Comparison of ENCODE assay signal across 24 cellular contexts in genomic region chr4:24511371-24512063, GRCh38.
DNase-seq lines count a peak whose midpoint lies in the region.
"Had no signal": no experiment of that assay in that cellular context is flagged by ENCODE, and none has a peak within 500 bp of the region (broad histone marks: within the 10 kb centered on the region; RNA-seq: fewer than 3 reads in every experiment).

No MANE protein-coding gene starts in this region.

- H3K9me3 ChIP-seq in adipocyte (ENCODE audit: control insufficient read depth, low read length) (no peaks in the 10 kb centered on the region), iPS DF 6.9 (ENCODE audit: control insufficient read depth, insufficient read depth, low read length) (no peaks in the 10 kb centered on the region)
- H3K9me3 ChIP-seq: neutrophil, psoas muscle, uterus had no signal

- H3K4me3 ChIP-seq in H7 (ENCODE audit: insufficient read depth, low read depth, low read length) (no peak overlapping the region), adipocyte (ENCODE audit: low read length) (no peak overlapping the region), iPS DF 6.9 (ENCODE audit: low read length) (no peak overlapping the region)
- H3K4me3 ChIP-seq: psoas muscle, uterus had no signal

- H3K27me3 ChIP-seq in H7 (ENCODE audit: control insufficient read depth, insufficient read depth, low read length) (no peaks in the 10 kb centered on the region), adipocyte (replicated peaks; ENCODE audit: control insufficient read depth, insufficient read depth, low read length) (no peaks in the 10 kb centered on the region), iPS DF 6.9 (ENCODE audit: control insufficient read depth, insufficient read depth, low read length) (no peaks in the 10 kb centered on the region)
- H3K27me3 ChIP-seq: foreskin keratinocyte, neutrophil, uterus had no signal

- DNase-seq in H7, result peak; percentile 27
- peak; percentile 51 for DNase-seq in adipocyte (ENCODE audit: low read depth)
- no peak for DNase-seq in iPS DF 6.9 (ENCODE audit: low read depth, low spot score)
- DNase-seq in putamen (ENCODE audit: low spot score), result peak; percentile 59
- no peak for DNase-seq in stimulated activated CD4-positive, alpha-beta T cell treated with anti-CD3 and anti-CD28 coated beads, Interleukin-1b, Interleukin-23, amount 100 ng/mL, for 48 hours
- no peak for DNase-seq in activated CD4-positive, alpha-beta T cell treated with anti-CD3 and anti-CD28 coated beads, Interleukin-2, amount 10 ng/mL, durations not matched to agents 24 days and 14 days
- no peak for DNase-seq in cardiac septum (ENCODE audit: low spot score)
- DNase-seq: activated CD4-positive, alpha-beta memory T cell treated with anti-CD3 and anti-CD28 coated beads, Interleukin-2, amount 10 ng/mL, durations not matched to agents 7 days and 5 days; CD4-positive, alpha-beta T cell; foreskin keratinocyte; immature natural killer cell; naive B cell; NCI-H1417; NCI-H2081; NCI-H345; psoas muscle; stimulated activated CD4-positive, alpha-beta T cell treated with anti-CD3 and anti-CD28 coated beads, Interleukin-15, amount 100 ng/mL, for 24 hours; T1000; uterus had no signal

- peaks cover 6% of the 10 kb centered on the region for H3K36me3 ChIP-seq in H7 (replicated peaks; ENCODE audit: control insufficient read depth, insufficient read depth, low read length)
- H3K36me3 ChIP-seq in adipocyte (ENCODE audit: control insufficient read depth, insufficient read depth, low read length, severe bottlenecking), result no peaks in the 10 kb centered on the region
- H3K36me3 ChIP-seq in iPS DF 6.9 (ENCODE audit: control insufficient read depth, insufficient read depth, low read length), result peaks cover 3% of the 10 kb centered on the region; the same call in 1 of the 2 replicates
- H3K36me3 ChIP-seq: neutrophil, uterus had no signal

- peak overlapping the region; percentile 44 for H3K27ac ChIP-seq in iPS DF 6.9 (ENCODE audit: low read length)
- H3K27ac ChIP-seq: foreskin keratinocyte, KMS-11, neutrophil, psoas muscle, uterus had no signal

- no peak overlapping the region for H3K27ac Mint-ChIP-seq in activated CD4-positive, alpha-beta T cell treated with anti-CD3 and anti-CD28 coated beads, Interleukin-2, amount 10 ng/mL, durations not matched to agents 24 days and 14 days
- H3K27ac Mint-ChIP-seq: activated CD4-positive, alpha-beta memory T cell treated with anti-CD3 and anti-CD28 coated beads, Interleukin-2, amount 10 ng/mL, durations not matched to agents 7 days and 5 days; activated T-helper 2 cell treated with anti-CD3 and anti-CD28 coated beads, Interferon-gamma antibody, Interleukin-2, Interleukin-4, amounts not matched to agents 10 μg/mL and 5 μg/mL and 100 μg/mL, durations not matched to agents 14 hours and 24 hours and 36 hours; CD4-positive, alpha-beta T cell; stimulated activated naive CD8-positive, alpha-beta T cell treated with anti-CD3 and anti-CD28 coated beads, Interleukin-15, Interleukin-2, amounts not matched to agents 100 ng/mL and 50 ng/mL, for 24 hours had no signal

- WGBS in iPS DF 6.9 (ENCODE audit: insufficient coverage, insufficient read length), result no CpG with 5 or more reads among the region's 5 CpGs

- H3K4me1 ChIP-seq in adipocyte (ENCODE audit: control insufficient read depth, insufficient read depth, low read length), result no peaks in the 10 kb centered on the region
- H3K4me1 ChIP-seq in iPS DF 6.9 (ENCODE audit: control insufficient read depth, insufficient read depth, low read length), result peaks cover 8% of the 10 kb centered on the region
- H3K4me1 ChIP-seq: foreskin keratinocyte, psoas muscle, uterus had no signal

- no peaks in the 10 kb centered on the region for H3K9me3 Mint-ChIP-seq in activated CD4-positive, alpha-beta T cell treated with anti-CD3 and anti-CD28 coated beads, Interleukin-2, amount 10 ng/mL, durations not matched to agents 24 days and 14 days
- H3K9me3 Mint-ChIP-seq: activated CD4-positive, alpha-beta memory T cell treated with anti-CD3 and anti-CD28 coated beads, Interleukin-2, amount 10 ng/mL, durations not matched to agents 7 days and 5 days; activated naive CD4-positive, alpha-beta T cell treated with anti-CD3 and anti-CD28 coated beads, Interleukin-2, amount 50 U/mL, for 72 hours; activated T-helper 2 cell treated with anti-CD3 and anti-CD28 coated beads, Interferon-gamma antibody, Interleukin-2, Interleukin-4, amounts not matched to agents 10 μg/mL and 5 μg/mL and 100 μg/mL, durations not matched to agents 14 hours and 24 hours and 36 hours; CD4-positive, alpha-beta T cell; immature natural killer cell; stimulated activated naive CD8-positive, alpha-beta T cell treated with anti-CD3 and anti-CD28 coated beads, Interleukin-15, Interleukin-2, amounts not matched to agents 100 ng/mL and 50 ng/mL, for 24 hours had no signal

- peaks cover 14% of the 10 kb centered on the region for H3K36me3 Mint-ChIP-seq in activated CD4-positive, alpha-beta T cell treated with anti-CD3 and anti-CD28 coated beads, Interleukin-2, amount 10 ng/mL, durations not matched to agents 24 days and 14 days (ENCODE audit: low read depth)
- H3K36me3 Mint-ChIP-seq: naive B cell had no signal

- intact Hi-C loops in activated CD4-positive, alpha-beta T cell treated with anti-CD3 and anti-CD28 coated beads, Interleukin-2, amount 10 ng/mL, durations not matched to agents 24 days and 14 days (cut with micrococcal nuclease), result no loop called here
- intact Hi-C loops in cardiac septum (cut with DNase I), result no loop called here

- H3K9ac ChIP-seq in adipocyte (ENCODE audit: low read length), result no peak overlapping the region
- H3K9ac ChIP-seq: KMS-11 had no signal

- H3K27me3 Mint-ChIP-seq in activated CD4-positive, alpha-beta T cell treated with anti-CD3 and anti-CD28 coated beads, Interleukin-2, amount 10 ng/mL, durations not matched to agents 24 days and 14 days, result no peaks in the 10 kb centered on the region
- H3K27me3 Mint-ChIP-seq: activated CD4-positive, alpha-beta memory T cell treated with anti-CD3 and anti-CD28 coated beads, Interleukin-2, amount 10 ng/mL, durations not matched to agents 7 days and 5 days; CD4-positive, alpha-beta T cell; naive B cell; stimulated activated naive CD8-positive, alpha-beta T cell treated with anti-CD3 and anti-CD28 coated beads, Interleukin-15, Interleukin-2, amounts not matched to agents 100 ng/mL and 50 ng/mL, for 24 hours had no signal

- no peak overlapping the region for H3K4me3 Mint-ChIP-seq in activated CD4-positive, alpha-beta T cell treated with anti-CD3 and anti-CD28 coated beads, Interleukin-2, amount 10 ng/mL, durations not matched to agents 24 days and 14 days
- H3K4me3 Mint-ChIP-seq: activated CD4-positive, alpha-beta memory T cell treated with anti-CD3 and anti-CD28 coated beads, Interleukin-2, amount 10 ng/mL, durations not matched to agents 7 days and 5 days; CD4-positive, alpha-beta T cell; immature natural killer cell; naive B cell; stimulated activated naive CD8-positive, alpha-beta T cell treated with anti-CD3 and anti-CD28 coated beads, Interleukin-15, Interleukin-2, amounts not matched to agents 100 ng/mL and 50 ng/mL, for 24 hours had no signal

- no peaks in the 10 kb centered on the region for H3K4me1 Mint-ChIP-seq in activated CD4-positive, alpha-beta T cell treated with anti-CD3 and anti-CD28 coated beads, Interleukin-2, amount 10 ng/mL, durations not matched to agents 24 days and 14 days
- H3K4me1 Mint-ChIP-seq: activated CD4-positive, alpha-beta memory T cell treated with anti-CD3 and anti-CD28 coated beads, Interleukin-2, amount 10 ng/mL, durations not matched to agents 7 days and 5 days; naive B cell had no signal

Comparison
In these comparisons a context has a peak if more than half of its experiments do, and no peak if none do; other contexts are left out.
1. DNase-seq: peak in H7 (single experiment), adipocyte (single experiment) and putamen (single experiment); none in iPS DF 6.9 (single experiment), stimulated activated CD4-positive, alpha-beta T cell treated with anti-CD3 and anti-CD28 coated beads, Interleukin-1b, Interleukin-23, amount 100 ng/mL, for 48 hours (single experiment), activated CD4-positive, alpha-beta T cell treated with anti-CD3 and anti-CD28 coated beads, Interleukin-2, amount 10 ng/mL, durations not matched to agents 24 days and 14 days (single experiment) and cardiac septum (single experiment).